In genomic region chr16:69613283-69614154, GRCh38 we compare ENCODE assay signal across 10 cellular contexts. TPM values are rescaled to one million over a fixed set of nuclear protein-coding genes. Genes with fewer than 3 reads are reported as not detected.
A peak's percentile ranks its signal among the peaks of the same experiment; 100 is the strongest.
DNase-seq lines count a peak whose midpoint lies in the region; ATAC-seq and TF ChIP-seq lines count a peak whose summit lies in the region.
"Had no signal": no experiment of that assay in that cellular context is flagged by ENCODE, and none has a peak within 500 bp of the region (broad histone marks: within the 10 kb centered on the region; RNA-seq: fewer than 3 reads in every experiment).

No MANE protein-coding gene starts in this region.

- no peaks in the 10 kb centered on the region for H3K27me3 ChIP-seq in smooth muscle cell (ENCODE audit: low read depth)

- 65% methylated on average over 2 of the region's 2 CpGs for WGBS in smooth muscle cell (ENCODE audit: low lambda C conversion rate)

- peaks cover 29% of the 10 kb centered on the region for H3K4me1 ChIP-seq in smooth muscle cell (ENCODE audit: low read depth)

- H2AFZ ChIP-seq in smooth muscle cell (ENCODE audit: low read depth): no peak overlapping the region

- H3K79me2 ChIP-seq in smooth muscle cell (ENCODE audit: low read depth): peaks cover 100% of the 10 kb centered on the region

- H3K9ac ChIP-seq in smooth muscle cell (ENCODE audit: low read depth): no peak overlapping the region

- DNase-seq in SIG-M5 treated with dmso at 0.1 percent for 504 hours (lab: John Stamatoyannopoulos, UW; ENCODE audit: unreplicated experiment): peak; percentile 21
- no peak for DNase-seq in SIG-M5 (lab: John Stamatoyannopoulos, UW)
- peak; percentile 91 for DNase-seq in NCI-H82 treated with DMSO at 0.1 percent for 48 hours (lab: John Stamatoyannopoulos, UW; ENCODE audit: unreplicated experiment)
- DNase-seq in fibroblast of mammary gland (ENCODE audit: low read depth): peak; percentile 56
- no peak for DNase-seq in smooth muscle cell (lab: John Stamatoyannopoulos, UW; ENCODE audit: unreplicated experiment)
- DNase-seq in NCI-H187 treated with DMSO at 0.1 percent for 48 hours (lab: John Stamatoyannopoulos, UW): no peak
- no peak for DNase-seq in globus pallidus (ENCODE audit: low spot score)
- DNase-seq: NCI-H1092 treated with DMSO at 0.1 percent for 48 hours had no signal

- H3K9me3 ChIP-seq in smooth muscle cell (replicated peaks; ENCODE audit: low read depth): no peaks in the 10 kb centered on the region
- H3K9me3 ChIP-seq: thoracic aorta had no signal

- H3K36me3 ChIP-seq in smooth muscle cell (ENCODE audit: low read depth): no peaks in the 10 kb centered on the region
- H3K36me3 ChIP-seq: thoracic aorta had no signal

- no peak for ATAC-seq in HG03139 (IDR thresholded peaks at IDR 0.05; ENCODE audit: unreplicated experiment)

- H3F3A ChIP-seq in smooth muscle cell (ENCODE audit: low read depth): no peaks in the 10 kb centered on the region

- TF ChIP-seq CTCF in fibroblast of mammary gland (conservative IDR thresholded peaks at IDR 0.05; ENCODE audit: control insufficient read depth, insufficient read depth, low read depth, low read length) (no peak), smooth muscle cell (IDR thresholded peaks at IDR 0.05; ENCODE audit: borderline replicate concordance, insufficient read depth, poor library complexity, severe bottlenecking) (no peak)

- H3K27ac ChIP-seq in smooth muscle cell (ENCODE audit: low read depth): peak overlapping the region; percentile 37
- H3K27ac ChIP-seq: thoracic aorta had no signal

- H4K20me1 ChIP-seq in smooth muscle cell (ENCODE audit: low read depth): peaks cover 100% of the 10 kb centered on the region

- no peak overlapping the region for H3K4me3 ChIP-seq in fibroblast of mammary gland (ENCODE audit: control insufficient read depth, low read depth, low read length)
- H3K4me3 ChIP-seq in smooth muscle cell: no peak overlapping the region
- H3K4me3 ChIP-seq: thoracic aorta had no signal

- peak overlapping the region; percentile 5 for H3K4me2 ChIP-seq in smooth muscle cell

RNA-seq across cellular contexts. Expression of gene NFAT5, which starts 47.8 kb away (rescaled TPM):
- total RNA-seq in smooth muscle cell: 33.5 and 44.3 TPM in 2 replicates
- 4.2 and 10.0 TPM in 2 replicates for polyA plus RNA-seq in smooth muscle cell

Comparison
In these comparisons a context has a peak if more than half of its experiments do, and no peak if none do; other contexts are left out.
1. DNase-seq: peak in SIG-M5 treated with dmso at 0.1 percent for 504 hours (single experiment), NCI-H82 treated with DMSO at 0.1 percent for 48 hours (single experiment) and fibroblast of mammary gland (single experiment); none in SIG-M5 (single experiment), smooth muscle cell (single experiment), NCI-H187 treated with DMSO at 0.1 percent for 48 hours (single experiment) and globus pallidus (single experiment).